10 cellular contexts compared by ENCODE assay signal in the genomic region with DNA sequence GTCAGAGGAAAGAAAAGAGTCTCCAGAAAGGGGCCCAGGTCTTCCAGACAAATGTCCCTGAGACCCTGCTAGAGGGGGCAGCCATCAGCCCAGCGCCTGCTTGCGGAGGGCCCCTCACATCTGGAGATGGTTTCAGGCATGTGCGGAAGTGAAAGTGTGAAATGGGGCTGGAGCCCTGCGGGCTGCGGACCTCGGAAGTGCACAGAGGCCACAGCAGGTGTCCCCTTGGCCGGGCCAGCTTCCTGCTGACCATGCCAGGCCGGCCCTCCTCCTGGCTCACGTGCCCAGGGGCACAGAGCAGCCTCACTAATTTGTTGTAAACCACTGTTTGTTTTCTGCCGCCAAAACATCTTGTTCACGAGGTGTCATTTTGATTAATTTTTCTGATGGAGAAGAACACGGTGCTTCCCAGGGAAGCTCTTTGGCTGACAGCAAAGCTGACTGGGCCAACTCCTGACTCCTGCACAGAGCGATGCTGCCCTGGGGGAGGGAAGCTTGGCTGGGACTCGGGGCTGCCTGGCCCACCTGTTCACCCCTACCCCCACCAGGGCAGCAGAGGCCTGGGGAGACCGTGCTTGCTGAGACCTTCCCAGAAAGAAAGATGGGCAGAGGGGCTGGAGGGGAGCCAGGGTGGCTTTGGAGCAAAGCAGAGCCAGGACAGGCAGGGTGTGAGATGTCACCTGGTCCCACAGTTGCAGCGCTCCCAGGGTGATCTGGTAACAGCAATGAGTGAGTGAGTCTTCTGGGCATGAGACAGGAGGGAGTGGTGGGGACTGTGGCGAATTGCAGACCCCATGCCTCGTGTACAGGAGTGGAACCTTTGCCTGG. TPM values are rescaled to one million over a fixed set of nuclear protein-coding genes. Genes with fewer than 3 reads are reported as not detected.
DNase-seq lines count a peak whose midpoint lies in the region; ATAC-seq, FAIRE-seq and TF ChIP-seq lines count a peak whose summit lies in the region.
"Had no signal": no experiment of that assay in that cellular context is flagged by ENCODE, and none has a peak within 500 bp of the region (broad histone marks: within the 10 kb centered on the region; RNA-seq: fewer than 3 reads in every experiment).

No MANE protein-coding gene starts in this region.

- dilution Hi-C loops in keratinocyte (cut with MboI; ENCODE audit: extremely low pct_ligation_motif_present, low sequenced_read_pairs), result no loop called here

- H3K9ac ChIP-seq in keratinocyte (ENCODE audit: control insufficient read depth, extremely low read depth, insufficient read depth, low read length), result peak overlapping the region; percentile 62

- no peak for TF ChIP-seq CTCF in keratinocyte (optimal IDR thresholded peaks at IDR 0.05 in 1 of 3, IDR thresholded peaks at IDR 0.05 in 1 of 3, conservative IDR thresholded peaks at IDR 0.05 in 1 of 3; ENCODE audit: extremely low read depth in 1 of 3, insufficient read depth in 2 of 3, low read length in 3 of 3)
- TF ChIP-seq CTCF in thoracic aorta (IDR thresholded peaks at IDR 0.05), result no peak
- no peak for TF ChIP-seq CTCF in GM10266 (IDR thresholded peaks at IDR 0.05; ENCODE audit: control insufficient read depth, insufficient read depth, low read depth, missing control alignments)

- no peak for FAIRE-seq in keratinocyte (lab: Jason Lieb, UNC)
- FAIRE-seq: A549 had no signal

- peak overlapping the region in 1 of 3 experiments; percentile 34 for H3K4me3 ChIP-seq in keratinocyte (ENCODE audit: control insufficient read depth in 2 of 3, extremely low read depth in 1 of 3, insufficient read depth in 2 of 3, low read depth in 1 of 3, low read length in 3 of 3)
- H3K4me3 ChIP-seq in thoracic aorta, result peak overlapping the region; percentile 64
- H3K4me3 ChIP-seq: A549 had no signal

- H3K27me3 ChIP-seq in keratinocyte (ENCODE audit: control insufficient read depth, extremely low read depth, insufficient read depth, low read length) (no peaks in the 10 kb centered on the region), thoracic aorta (replicated peaks; ENCODE audit: insufficient read depth) (no peaks in the 10 kb centered on the region)
- H3K27me3 ChIP-seq: dorsolateral prefrontal cortex had no signal

- H2AFZ ChIP-seq in keratinocyte (ENCODE audit: control insufficient read depth, low read length), result peak overlapping the region; percentile 3

- DNase-seq in NCI-H1694 treated with DMSO at 0.1 percent for 48 hours (lab: John Stamatoyannopoulos, UW) (peak; percentile 1), NCI-H1694 (lab: John Stamatoyannopoulos, UW) (no peak), RPMI8226 (peak; percentile 85), keratinocyte (ENCODE audit: low read depth, low spot score) (no peak), thoracic aorta (ENCODE audit: low spot score) (no peak), GM10266 (ENCODE audit: extremely low spot score) (no peak), DMS79 treated with DMSO at 0.1 percent for 48 hours (lab: John Stamatoyannopoulos, UW) (no peak)
- no peak for DNase-seq in activated naive CD4-positive, alpha-beta T cell treated with Interleukin-2 at 50 U/mL for 16 hours

- peaks cover 2% of the 10 kb centered on the region for H3K9me1 ChIP-seq in keratinocyte (ENCODE audit: control insufficient read depth, extremely low read depth, insufficient read depth, low read length)

- no peaks in the 10 kb centered on the region for H3K9me3 ChIP-seq in keratinocyte (ENCODE audit: control insufficient read depth, low read depth, low read length)
- no peaks in the 10 kb centered on the region for H3K9me3 ChIP-seq in thoracic aorta
- H3K9me3 ChIP-seq: A549 had no signal

- no peaks in the 10 kb centered on the region for H3K79me2 ChIP-seq in keratinocyte (ENCODE audit: control insufficient read depth, insufficient read depth, low read length)

- H3K4me1 ChIP-seq in keratinocyte (ENCODE audit: control insufficient read depth, extremely low read depth, insufficient read depth, low read length), result peaks cover 44% of the 10 kb centered on the region
- peaks cover 19 to 31% of the 10 kb centered on the region in 2 donors for H3K4me1 ChIP-seq in thoracic aorta (ENCODE audit: control insufficient read depth in 1 of 2, low read depth in 2 of 2)

- no peaks in the 10 kb centered on the region for H4K20me1 ChIP-seq in keratinocyte (ENCODE audit: control insufficient read depth, extremely low read depth, insufficient read depth, low read length)

- H3K4me2 ChIP-seq in keratinocyte (ENCODE audit: control insufficient read depth, extremely low read depth, insufficient read depth, low read depth, low read length), result peak overlapping the region; percentile 61
- H3K4me2 ChIP-seq: A549 had no signal

- ATAC-seq in thoracic aorta (ENCODE audit: insufficient number of reproducible peaks, low FRiP score, low read depth), result no peak
- ATAC-seq: A549 had no signal

- H3K27ac ChIP-seq in keratinocyte (ENCODE audit: control insufficient read depth, insufficient read depth, low read length) (peak overlapping the region; percentile 60), thoracic aorta (peak overlapping the region; percentile 49 to 57)
- H3K27ac ChIP-seq: A549 had no signal

- H3K36me3 ChIP-seq in keratinocyte (ENCODE audit: control insufficient read depth in 2 of 2, extremely low read depth in 1 of 2, insufficient read depth in 2 of 2, low read length in 2 of 2) (no peaks in the 10 kb centered on the region), thoracic aorta (no peaks in the 10 kb centered on the region)

RNA-seq across cellular contexts. Expression of a gene that starts 54.2 kb away (rescaled TPM):
- polyA plus RNA-seq in keratinocyte, result 13.8 to 23.1 TPM (median 19.0 TPM) in 3 replicates
- 1.3 TPM for polyA plus RNA-seq in keratinocyte (2011; ENCODE audit: low read depth)
- 9.0 and 22.6 TPM in 2 replicates for polyA plus RNA-seq in keratinocyte (2011; cell fraction: cytosol; rRNA removed)
- 7.0 and 12.3 TPM in 2 replicates for polyA plus RNA-seq in keratinocyte (2011; cell fraction: nucleus; rRNA removed)
- 6.9 and 15.7 TPM in 2 replicates for polyA plus RNA-seq in keratinocyte (2012; ENCODE audit: low replicate concordance)
- 4.0 to 9.0 TPM (median 8.4 TPM) in 3 replicates for polyA minus RNA-seq in keratinocyte
- 8.2 TPM for polyA minus RNA-seq in keratinocyte (2011; cell fraction: cytosol; rRNA and poly(A)+ RNA removed)
- 3.8 and 8.4 TPM in 2 replicates for polyA minus RNA-seq in keratinocyte (2011; cell fraction: nucleus; rRNA and poly(A)+ RNA removed)
- total RNA-seq in thoracic aorta, result 10 to 100 TPM in 1 of 2 donors, 1 to 10 TPM in 1; 7.7 to 10.2 TPM

Comparison
In these comparisons a context has a peak if more than half of its experiments do, and no peak if none do; other contexts are left out.
1. DNase-seq: peak in NCI-H1694 treated with DMSO at 0.1 percent for 48 hours (single experiment) and RPMI8226 (single experiment); none in NCI-H1694 (single experiment), keratinocyte (single experiment), thoracic aorta (single experiment), GM10266 (single experiment), DMS79 treated with DMSO at 0.1 percent for 48 hours (single experiment) and activated naive CD4-positive, alpha-beta T cell treated with Interleukin-2 at 50 U/mL for 16 hours (single experiment).